17 cellular contexts compared by ENCODE assay signal in the genomic region with DNA sequence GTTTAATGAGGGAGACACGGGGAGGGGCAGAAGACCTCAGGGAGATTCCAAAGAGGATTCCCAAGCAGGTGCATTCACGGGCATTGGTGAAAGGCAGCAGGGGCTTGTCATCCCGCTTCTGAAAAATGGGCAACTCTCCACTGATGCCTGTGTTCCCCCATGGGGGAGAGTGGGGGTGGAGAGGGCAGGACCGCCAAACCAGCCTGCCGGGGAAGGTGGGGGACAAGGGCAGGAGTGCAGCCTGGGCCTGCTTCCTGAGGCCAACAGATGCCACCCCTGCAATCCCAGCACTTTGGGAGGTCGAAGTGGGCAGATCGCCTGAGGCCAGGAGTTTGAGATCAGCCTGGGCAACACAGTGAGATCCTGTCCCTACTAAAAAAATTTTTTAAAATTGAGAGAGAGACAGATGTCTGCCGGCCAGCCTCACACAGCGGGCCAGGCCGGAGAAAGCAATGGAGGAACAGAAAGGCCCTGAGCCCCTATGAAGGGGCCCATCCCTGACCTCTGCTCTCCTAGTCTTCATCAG.
"Had no signal": no experiment of that assay in that cellular context is flagged by ENCODE, and none has a peak within 500 bp of the region (broad histone marks: within the 10 kb centered on the region; RNA-seq: fewer than 3 reads in every experiment).

No MANE protein-coding gene starts in this region.

- DNase-seq: central memory CD4-positive, alpha-beta T cell; cortex of kidney; effector memory CD4-positive, alpha-beta T cell; lower lobe of right lung; stimulated activated CD4-positive, alpha-beta T cell treated with anti-CD3 and anti-CD28 coated beads, Interleukin-2, amount 100 ng/mL, for 48 hours; stimulated activated naive CD4-positive, alpha-beta T cell treated with Interleukin-2 at 50 U/mL for 16 hours; T-helper 1 cell; upper lobe of left lung had no signal

- H3K36me3 Mint-ChIP-seq: activated CD4-positive, alpha-beta memory T cell treated with anti-CD3 and anti-CD28 coated beads for 36 hours; activated naive CD4-positive, alpha-beta T cell treated with anti-CD3 and anti-CD28 coated beads, Interleukin-2, amount 50 U/mL, for 24 hours; brain had no signal

- H3K4me3 ChIP-seq: lower lobe of right lung, SK-N-MC, suprapubic skin, upper lobe of left lung had no signal

- H3K36me3 ChIP-seq: lower lobe of right lung, pancreas, suprapubic skin, upper lobe of left lung had no signal

- H3K27ac Mint-ChIP-seq: activated CD4-positive, alpha-beta memory T cell treated with anti-CD3 and anti-CD28 coated beads for 36 hours; activated naive CD4-positive, alpha-beta T cell treated with anti-CD3 and anti-CD28 coated beads, Interleukin-2, amount 50 U/mL, for 24 hours; activated T-cell treated with anti-CD3 and anti-CD28 coated beads, Interleukin-2, amount 50 U/mL, for 24 hours; brain had no signal

- H3K27me3 ChIP-seq: foreskin keratinocyte, pancreas, suprapubic skin, upper lobe of left lung had no signal

- H3K9me3 ChIP-seq: lower lobe of right lung, pancreas, suprapubic skin, upper lobe of left lung had no signal

- H3K27ac ChIP-seq: foreskin keratinocyte, lower lobe of right lung, SK-N-MC, suprapubic skin had no signal

- H3K9me3 Mint-ChIP-seq: activated CD4-positive, alpha-beta memory T cell treated with anti-CD3 and anti-CD28 coated beads for 36 hours; activated naive CD4-positive, alpha-beta T cell treated with anti-CD3 and anti-CD28 coated beads, Interleukin-2, amount 50 U/mL, for 24 hours; activated T-cell treated with anti-CD3 and anti-CD28 coated beads, Interleukin-2, amount 50 U/mL, for 24 hours; neural crest cell had no signal

- H3K4me3 Mint-ChIP-seq: activated CD4-positive, alpha-beta memory T cell treated with anti-CD3 and anti-CD28 coated beads for 36 hours; activated T-cell treated with anti-CD3 and anti-CD28 coated beads, Interleukin-2, amount 50 U/mL, for 24 hours; brain; neural crest cell had no signal

- H3K27me3 Mint-ChIP-seq: activated CD4-positive, alpha-beta memory T cell treated with anti-CD3 and anti-CD28 coated beads for 36 hours; activated naive CD4-positive, alpha-beta T cell treated with anti-CD3 and anti-CD28 coated beads, Interleukin-2, amount 50 U/mL, for 24 hours had no signal
